1 cellular context compared by ENCODE assay signal in genomic region chr6:3329491-3330051, GRCh38.
TF ChIP-seq lines count a peak whose summit lies in the region.

No MANE protein-coding gene starts in this region.

TF ChIP-seq in HepG2, 621 proteins besides CTCF, POLR2A, EP300 and RAD21 (continued from another document):
- TF ChIP-seq ZNF687 (CRISPR knock-in tag; IDR thresholded peaks at IDR 0.05) (peak; percentile 26; the same call in 1 of the 2 replicates), SMAD1 (CRISPR knock-in tag; IDR thresholded peaks at IDR 0.05; ENCODE audit: borderline replicate concordance, low read depth) (0 out of 2 replicates have a peak, but pooled peaks have one; percentile 17), TEF (CRISPR knock-in tag; IDR thresholded peaks at IDR 0.05) (no peak), ZNF276 (CRISPR knock-in tag; IDR thresholded peaks at IDR 0.05; ENCODE audit: low read depth) (no peak), DR1 (CRISPR knock-in tag; IDR thresholded peaks at IDR 0.05) (no peak), RBM22 (optimal IDR thresholded peaks at IDR 0.05; ENCODE audit: low read length) (peak; percentile 25), TP53 (CRISPR knock-in tag; conservative IDR thresholded peaks at IDR 0.05) (no peak), ZNF510 (CRISPR knock-in tag; IDR thresholded peaks at IDR 0.05; ENCODE audit: low read depth) (no peak)
